ENCODE assay signal across 12 cellular contexts in the genomic region with DNA sequence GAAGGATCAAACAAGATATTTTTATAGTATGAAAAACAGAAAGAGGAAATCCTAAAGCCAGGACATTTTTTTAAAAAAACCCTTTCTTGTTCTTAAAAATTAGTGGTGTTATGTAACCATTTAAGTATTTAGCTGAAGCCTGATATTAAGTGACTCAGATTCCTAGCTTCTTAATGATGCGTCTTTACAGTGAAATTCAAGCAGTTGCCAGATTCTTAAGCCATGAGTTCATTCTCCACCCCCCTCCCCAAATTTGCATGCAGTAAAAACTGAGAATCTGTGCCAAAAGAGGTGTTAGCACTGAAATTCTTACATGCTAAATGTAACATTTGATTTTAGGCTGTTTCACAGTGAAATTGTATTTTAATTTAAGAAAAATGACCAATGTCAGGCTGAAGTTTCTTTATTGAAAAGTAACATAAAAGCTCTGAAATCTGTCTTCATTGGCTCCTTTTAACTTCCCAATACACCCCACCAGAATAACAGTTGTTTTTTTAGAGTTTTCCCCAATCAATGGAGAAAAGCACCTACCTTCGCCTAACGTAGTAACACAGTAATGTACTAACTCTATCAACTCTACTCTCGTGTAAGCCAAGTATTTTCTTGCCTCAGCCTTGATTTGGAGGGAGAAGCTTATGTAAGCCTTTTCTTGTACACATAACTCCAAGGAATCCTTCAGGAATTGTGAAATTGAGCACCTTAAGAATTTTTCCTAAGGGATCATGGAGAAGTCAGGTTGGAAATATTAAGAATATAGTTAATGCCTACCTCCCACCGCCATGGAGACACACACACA.
A peak's percentile ranks its signal among the peaks of the same experiment; 100 is the strongest.
DNase-seq lines count a peak whose midpoint lies in the region; ATAC-seq and TF ChIP-seq lines count a peak whose summit lies in the region.
"Had no signal": no experiment of that assay in that cellular context is flagged by ENCODE, and none has a peak within 500 bp of the region (broad histone marks: within the 10 kb centered on the region; RNA-seq: fewer than 3 reads in every experiment).

No MANE protein-coding gene starts in this region.

- no peak for TF ChIP-seq CTCF in nephron progenitor cell (IDR thresholded peaks at IDR 0.05)

- H3K9me3 ChIP-seq in NT2/D1 (ENCODE audit: insufficient read depth, low read length): no peaks in the 10 kb centered on the region

- H3K27ac Mint-ChIP-seq in nephron progenitor cell: peak overlapping the region; percentile 54

- H3K4me1 ChIP-seq in NT2/D1 (ENCODE audit: insufficient read depth, insufficient read length): no peaks in the 10 kb centered on the region

- H3K4me1 Mint-ChIP-seq in nephron progenitor cell: peaks cover 13% of the 10 kb centered on the region

- H3K4me3 Mint-ChIP-seq in nephron progenitor cell: no peak overlapping the region

- no peaks in the 10 kb centered on the region for H3K9me3 Mint-ChIP-seq in nephron progenitor cell

- no peak for ATAC-seq in GM18498 (IDR thresholded peaks at IDR 0.05; ENCODE audit: unreplicated experiment)
- no peak for ATAC-seq in GM21825 (IDR thresholded peaks at IDR 0.05; ENCODE audit: unreplicated experiment)
- ATAC-seq in HG03196 (IDR thresholded peaks at IDR 0.05; ENCODE audit: unreplicated experiment): no peak

- H3K4me3 ChIP-seq in NT2/D1 (ENCODE audit: insufficient read length, low read depth): no peak overlapping the region

- no peaks in the 10 kb centered on the region for H3K27me3 Mint-ChIP-seq in nephron progenitor cell (ENCODE audit: low read depth, poor library complexity)

- peaks cover 16% of the 10 kb centered on the region for H3K36me3 Mint-ChIP-seq in nephron progenitor cell (ENCODE audit: low read depth)

- peak; percentile 29 for DNase-seq in Daoy (ENCODE audit: low read depth)
- peak; percentile 46 for DNase-seq in NT2/D1 (ENCODE audit: low read depth, low spot score)
- DNase-seq in fibroblast of gingiva (ENCODE audit: low read depth): peak; percentile 23
- DNase-seq in nephron progenitor cell: no peak
- no peak for DNase-seq in NCI-H345 treated with DMSO at 0.1 percent for 48 hours (lab: John Stamatoyannopoulos, UW; ENCODE audit: unreplicated experiment)
- DNase-seq: activated naive CD4-positive, alpha-beta T cell treated with Interleukin-2 at 50 U/mL for 16 hours; DND-41; foreskin melanocyte; nucleus accumbens had no signal

- H3K27me3 ChIP-seq in NT2/D1 (ENCODE audit: insufficient read depth, insufficient read length): no peaks in the 10 kb centered on the region

- no peak overlapping the region for H3K9ac ChIP-seq in NT2/D1 (ENCODE audit: insufficient read length, low read depth)

- H3K36me3 ChIP-seq in NT2/D1 (ENCODE audit: insufficient read depth, insufficient read length, low read length): no peaks in the 10 kb centered on the region

Comparison
In these comparisons a context has a peak if more than half of its experiments do, and no peak if none do; other contexts are left out.
1. DNase-seq: peak in Daoy (single experiment), NT2/D1 (single experiment) and fibroblast of gingiva (single experiment); none in nephron progenitor cell (single experiment) and NCI-H345 treated with DMSO at 0.1 percent for 48 hours (single experiment).